Comparison of ENCODE assay signal across 1 cellular context in the genomic region with DNA sequence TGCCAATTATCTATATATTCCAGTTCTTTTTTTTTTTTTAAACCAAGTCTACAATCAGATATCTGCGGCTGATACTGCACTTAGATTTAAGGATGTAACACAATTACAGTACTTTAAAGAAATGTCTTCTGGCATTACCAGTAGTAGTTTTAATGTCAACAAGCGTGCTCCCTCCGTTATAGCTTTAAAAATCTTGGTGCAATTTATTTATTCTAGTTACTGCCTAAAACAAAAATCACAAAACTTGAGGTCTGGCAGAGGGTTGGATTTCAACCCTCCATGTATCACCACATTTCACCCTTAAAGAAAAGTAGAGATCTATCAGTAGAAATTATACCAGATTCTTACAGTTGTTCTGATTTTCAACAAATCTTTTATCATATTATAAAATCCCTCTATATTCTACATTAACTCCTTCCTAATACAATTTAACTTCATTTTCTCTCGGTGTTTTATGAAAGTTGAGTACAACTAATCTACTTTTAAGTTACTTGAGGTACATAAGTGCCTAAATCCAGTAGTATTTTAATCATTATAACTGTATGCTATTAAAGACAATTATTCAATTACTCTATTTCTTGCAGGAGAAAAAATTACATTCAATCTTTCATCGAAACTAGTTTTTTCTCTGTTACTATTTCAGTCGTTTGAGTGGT.
TF ChIP-seq lines count a peak whose summit lies in the region.

No MANE protein-coding gene starts in this region.

TF ChIP-seq in endothelial cell of umbilical vein, 7 proteins besides CTCF, POLR2A, EP300 and RAD21:
- TF ChIP-seq FOS (IDR thresholded peaks at IDR 0.05; ENCODE audit: borderline replicate concordance, insufficient read depth, low read length) (no peak), JUN (IDR thresholded peaks at IDR 0.05; ENCODE audit: borderline replicate concordance, insufficient read depth, insufficient read length, low read depth) (no peak), GATA2 (IDR thresholded peaks at IDR 0.05; ENCODE audit: insufficient read depth, insufficient read length, low read depth, low read length) (no peak), EZH2 (IDR thresholded peaks at IDR 0.05; ENCODE audit: borderline replicate concordance, low read depth, low read length, severe bottlenecking) (no peak), POLR2AphosphoS5 (IDR thresholded peaks at IDR 0.05; ENCODE audit: insufficient read depth, low read depth, low read length) (no peak), MYC (IDR thresholded peaks at IDR 0.05; ENCODE audit: low read depth, low read length) (no peak)
- TF ChIP-seq, protein P1, sequence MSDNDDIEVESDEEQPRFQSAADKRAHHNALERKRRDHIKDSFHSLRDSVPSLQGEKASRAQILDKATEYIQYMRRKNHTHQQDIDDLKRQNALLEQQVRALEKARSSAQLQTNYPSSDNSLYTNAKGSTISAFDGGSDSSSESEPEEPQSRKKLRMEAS (IDR thresholded peaks at IDR 0.05; ENCODE audit: insufficient read depth, insufficient read length): no peak
